ENCODE assay signal across 1 cellular context in the genomic region with DNA sequence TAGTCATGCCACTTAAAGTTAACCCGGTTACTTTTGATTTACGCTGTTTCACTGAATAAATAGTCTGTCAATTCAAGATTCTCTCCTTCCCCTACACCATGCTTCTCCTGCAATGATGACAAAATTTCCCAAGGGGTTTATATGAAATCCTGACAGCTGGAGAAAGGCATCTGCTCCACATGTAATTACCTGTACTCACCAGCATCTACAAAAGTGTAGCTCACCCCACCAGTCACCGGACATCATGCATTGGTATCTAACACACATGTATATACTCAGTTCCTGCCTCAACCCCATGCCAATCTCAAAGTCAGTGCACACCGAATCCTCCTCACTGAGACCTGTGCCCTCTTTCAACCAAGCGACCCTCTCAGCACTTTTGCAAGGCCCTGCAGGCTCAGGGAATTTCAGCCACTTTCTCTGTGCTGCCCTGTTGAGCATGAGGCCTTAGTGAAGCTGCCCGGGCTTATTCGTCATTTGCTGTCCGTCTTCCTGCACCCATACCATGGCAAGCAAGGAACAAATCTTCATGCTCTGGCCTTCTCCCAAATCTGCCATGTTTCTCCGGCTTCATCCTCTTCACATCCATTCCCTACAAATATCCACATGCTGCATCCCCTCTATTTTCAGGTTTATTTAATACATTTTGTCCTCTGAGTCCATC.
TF ChIP-seq lines count a peak whose summit lies in the region.

No MANE protein-coding gene starts in this region.

TF ChIP-seq in HEK293T, 16 proteins besides CTCF, POLR2A, EP300 and RAD21 (continued from another document):
- TF ChIP-seq FOXA1 (IDR thresholded peaks at IDR 0.05) (no peak), HDGF (IDR thresholded peaks at IDR 0.05; ENCODE audit: borderline replicate concordance) (no peak)
